Comparison of ENCODE assay signal across 11 cellular contexts in the genomic region with DNA sequence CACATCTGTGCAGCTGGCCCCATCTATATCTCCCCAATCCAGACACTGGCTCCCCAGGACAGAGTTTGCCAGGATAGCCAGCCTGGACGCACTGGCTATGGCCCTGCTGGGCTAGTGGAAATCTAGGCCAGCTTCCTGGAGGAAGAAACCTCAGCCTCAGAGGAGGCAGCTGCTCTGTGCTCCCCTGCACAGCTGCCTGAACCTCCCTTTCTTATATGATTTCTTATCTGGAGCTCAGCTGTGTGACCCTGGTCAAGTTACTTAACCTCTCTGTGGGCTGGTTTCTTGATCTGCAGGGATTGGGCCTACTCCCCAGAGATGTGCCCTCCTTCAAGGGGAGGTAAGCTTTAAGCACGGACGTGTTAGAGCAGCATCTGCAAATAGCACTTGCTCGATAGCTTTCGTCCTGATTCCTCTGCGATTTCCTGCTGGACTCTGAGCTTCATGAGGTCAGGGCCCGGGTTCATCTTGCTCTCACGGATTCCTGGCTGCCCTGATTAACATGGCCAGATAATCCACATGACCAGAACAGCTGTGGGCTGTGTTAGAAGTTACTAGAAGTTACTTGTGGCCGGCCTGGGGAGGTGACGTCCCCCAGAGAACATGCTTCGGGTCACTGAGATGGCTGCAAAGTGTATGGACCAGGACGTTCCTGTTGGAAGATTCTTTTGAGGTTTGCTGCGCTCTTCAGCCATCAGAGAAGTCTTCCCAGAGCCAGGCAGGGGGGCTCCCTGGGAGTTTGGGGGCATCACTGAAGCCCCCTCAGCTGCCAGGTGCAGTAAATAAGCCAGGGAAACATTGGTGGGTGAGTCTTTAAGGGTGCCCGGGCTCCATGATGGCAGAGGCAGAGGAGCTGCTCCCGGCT. TPM values are rescaled to one million over a fixed set of nuclear protein-coding genes. Genes with fewer than 3 reads are reported as not detected.
DNase-seq lines count a peak whose midpoint lies in the region; ATAC-seq and TF ChIP-seq lines count a peak whose summit lies in the region.
"Had no signal": no experiment of that assay in that cellular context is flagged by ENCODE, and none has a peak within 500 bp of the region (broad histone marks: within the 10 kb centered on the region; RNA-seq: fewer than 3 reads in every experiment).

No MANE protein-coding gene starts in this region.

- H3K36me3 ChIP-seq in MM.1S (replicated peaks; ENCODE audit: insufficient read depth, low read length), result no peaks in the 10 kb centered on the region
- H3K36me3 ChIP-seq in subcutaneous abdominal adipose tissue (ENCODE audit: control insufficient read depth in 5 of 5, insufficient read depth in 5 of 5, low read length in 5 of 5), result no peaks in the 10 kb centered on the region
- H3K36me3 ChIP-seq: MG63 had no signal

- TF ChIP-seq CTCF in MM.1S (IDR thresholded peaks at IDR 0.05; ENCODE audit: low read length) (no peak), dorsolateral prefrontal cortex (IDR thresholded peaks at IDR 0.05 in 54 of 56, conservative IDR thresholded peaks at IDR 0.05 in 2 of 56; ENCODE audit: low read depth in 1 of 56, partially characterized antibody in 56 of 56) (no peak)

- no peak overlapping the region for H2AFZ ChIP-seq in MM.1S (ENCODE audit: low read length)

- H3K79me2 ChIP-seq in MM.1S (ENCODE audit: low read length), result no peaks in the 10 kb centered on the region

- H3F3A ChIP-seq in MM.1S (ENCODE audit: insufficient read depth, low read length), result no peaks in the 10 kb centered on the region

- no peak overlapping the region for H3K4me3 ChIP-seq in MM.1S (ENCODE audit: low read length)
- no peak overlapping the region for H3K4me3 ChIP-seq in dorsolateral prefrontal cortex
- no peak overlapping the region for H3K4me3 ChIP-seq in subcutaneous abdominal adipose tissue (ENCODE audit: low read depth in 1 of 5, low read length in 5 of 5)
- H3K4me3 ChIP-seq: MG63 had no signal

- no peaks in the 10 kb centered on the region for H4K20me1 ChIP-seq in MM.1S (ENCODE audit: insufficient read depth, low read length)

- no peaks in the 10 kb centered on the region for H3K9me3 ChIP-seq in MM.1S (replicated peaks; ENCODE audit: insufficient read depth, low read length)
- no peaks in the 10 kb centered on the region for H3K9me3 ChIP-seq in subcutaneous abdominal adipose tissue (ENCODE audit: control insufficient read depth in 5 of 5, low read length in 5 of 5)
- H3K9me3 ChIP-seq: MG63 had no signal

- intact Hi-C loops in dorsolateral prefrontal cortex (cut with DNase I), result loop anchor here (5.0 kb wide), 4 partner anchors 34 to 194 kb away; no protein-coding TSS in a partner anchor

- no peaks in the 10 kb centered on the region for H3K9me2 ChIP-seq in MM.1S (replicated peaks; ENCODE audit: insufficient read depth, low read length)

- H3K27me3 ChIP-seq in MM.1S (replicated peaks; ENCODE audit: insufficient read depth, low read length) (0 out of 2 replicates have a peak, but pooled peaks cover 2% of the 10 kb centered on the region), dorsolateral prefrontal cortex (no peaks in the 10 kb centered on the region), subcutaneous abdominal adipose tissue (ENCODE audit: control insufficient read depth in 5 of 5, insufficient read depth in 4 of 5, low read length in 5 of 5) (peaks cover 0 to 4% (median 0%) of the 10 kb centered on the region in 5 donors)
- H3K27me3 ChIP-seq: MG63 had no signal

- ATAC-seq in GM21367 (IDR thresholded peaks at IDR 0.05; ENCODE audit: unreplicated experiment), result no peak

- H3K4me2 ChIP-seq in MM.1S (ENCODE audit: low read depth, low read length), result 0 out of 2 replicates have a peak overlapping the region, but pooled peaks have one; percentile 35

- no peak overlapping the region for H3K27ac ChIP-seq in MM.1S (ENCODE audit: low read length)
- H3K27ac ChIP-seq in dorsolateral prefrontal cortex, result peak overlapping the region in 54 of 59 donors; percentile 1 to 97 (median 72)
- H3K27ac ChIP-seq in subcutaneous abdominal adipose tissue (ENCODE audit: low read depth, low read length), result peak overlapping the region; percentile 37

- DNase-seq in MM.1S (no peak), dorsolateral prefrontal cortex (no peak), mucosa of gallbladder (ENCODE audit: low spot score) (peak; percentile 60), cerebellar cortex (ENCODE audit: low spot score) (no peak), HT-29 (ENCODE audit: low spot score) (no peak), LoVo (ENCODE audit: low spot score) (no peak)
- DNase-seq: activated CD8-positive, alpha-beta memory T cell treated with anti-CD3 and anti-CD28 coated beads, Interleukin-2, amount 50 U/mL, for 48 hours; MG63 had no signal

- H3K4me1 ChIP-seq in MM.1S (ENCODE audit: low read length) (peaks cover 20% of the 10 kb centered on the region), subcutaneous abdominal adipose tissue (ENCODE audit: control insufficient read depth in 5 of 5, insufficient read depth in 5 of 5, low read length in 5 of 5) (peaks cover 3 to 51% (median 39%) of the 10 kb centered on the region in 5 donors)

- no peak overlapping the region for H3K9ac ChIP-seq in MM.1S (ENCODE audit: low read length)
- peak overlapping the region in 1 of 5 donors; percentile 23 for H3K9ac ChIP-seq in subcutaneous abdominal adipose tissue (ENCODE audit: low read length in 5 of 5)

RNA-seq across cellular contexts. Expression of a gene that starts 14.5 kb away (rescaled TPM):
- 1 to 10 TPM in 55 of 120 experiments, under 1 TPM in 47, not detected in 18; 0.18 to 3.1 (median 1.0) TPM for total RNA-seq in dorsolateral prefrontal cortex
- 1.0 TPM for total RNA-seq in mucosa of gallbladder
- total RNA-seq in HT-29 (2014; rRNA removed; shearing (Covaris generic)), result not detected in 2 replicates
- total RNA-seq: dermis blood vessel endothelial cell had no signal

RNA-seq across cellular contexts. Expression of a gene that starts 19.6 kb away (rescaled TPM):
- 10 to 100 TPM; 22.2 to 45.4 (median 32.9) TPM for total RNA-seq in dorsolateral prefrontal cortex
- 45.1 TPM for total RNA-seq in mucosa of gallbladder
- total RNA-seq in HT-29 (2014; rRNA removed; shearing (Covaris generic)), result 68.7 and 83.8 TPM in 2 replicates

RNA-seq across cellular contexts. Expression of a gene that starts 35.6 kb away (rescaled TPM):
- total RNA-seq in dorsolateral prefrontal cortex, result 10 to 100 TPM; 20.5 to 43.2 (median 32.5) TPM
- 21.0 TPM for total RNA-seq in mucosa of gallbladder
- 25.5 and 25.9 TPM in 2 replicates for total RNA-seq in HT-29 (2014; rRNA removed; shearing (Covaris generic))

RNA-seq across cellular contexts. Expression of a gene that starts 59.1 kb away (rescaled TPM):
- total RNA-seq in dorsolateral prefrontal cortex, result 1 to 10 TPM in 4 of 120 experiments, under 1 TPM in 37, not detected in 79; 0.33 to 1.6 (median 0.47) TPM
- total RNA-seq in mucosa of gallbladder, result 1.5 TPM
- not detected in 2 replicates for total RNA-seq in HT-29 (2014; rRNA removed; shearing (Covaris generic))
